Comparison of ENCODE assay signal across 30 cellular contexts in genomic region chr15:76289582-76289981, GRCh38. TPM values are rescaled to one million over a fixed set of nuclear protein-coding genes. Genes with fewer than 3 reads are reported as not detected.
"Had no signal": no experiment of that assay in that cellular context is flagged by ENCODE, and none has a peak within 500 bp of the region (broad histone marks: within the 10 kb centered on the region; RNA-seq: fewer than 3 reads in every experiment).

No MANE protein-coding gene starts in this region.

- FAIRE-seq: islet of Langerhans, pancreas, TTC549, urothelium cell line had no signal

- H3K27ac ChIP-seq: brain microvascular endothelial cell, esophagus muscularis mucosa, gastroesophageal sphincter, pancreas, psoas muscle, right atrium auricular region, tibial nerve had no signal

- H3K4me1 ChIP-seq: pancreas had no signal

- DNase-seq: activated B cell treated with CpG ODN at 0.5 μM for 24 hours; activated CD4-positive, alpha-beta T cell treated with anti-CD3 and anti-CD28 coated beads for 36 hours; activated CD4-positive, alpha-beta T cell treated with anti-CD3 and anti-CD28 coated beads, Interleukin-2, amount 50 U/mL, for 4 hours; activated CD8-positive, alpha-beta memory T cell treated with anti-CD3 and anti-CD28 coated beads for 24 hours; activated CD8-positive, alpha-beta memory T cell treated with anti-CD3 and anti-CD28 coated beads, Interleukin-2, amount 50 U/mL, for 4 hours; activated naive CD4-positive, alpha-beta T cell treated with anti-CD3 and anti-CD28 coated beads for 36 hours; activated T-cell treated with anti-CD3 and anti-CD28 coated beads, Interleukin-2, amount 50 U/mL, for 24 hours; aorta; brain microvascular endothelial cell; caudate nucleus; effector memory CD8-positive, alpha-beta T cell; head of caudate nucleus; hypothalamus; left cardiac atrium; nephron progenitor cell; pancreas; psoas muscle; stimulated activated CD4-positive, alpha-beta T cell treated with anti-CD3 and anti-CD28 coated beads, Interleukin-12 subunit alpha, Interleukin-12 subunit beta, amount 100 ng/mL, for 4 hours; stimulated activated naive CD8-positive, alpha-beta T cell treated with anti-CD3 and anti-CD28 coated beads, Interleukin-15, amount 100 ng/mL, for 72 hours; T-cell had no signal

- H3K9me3 ChIP-seq: esophagus muscularis mucosa, gastroesophageal sphincter, pancreas, psoas muscle, right atrium auricular region, tibial nerve had no signal

- H3K27me3 ChIP-seq: brain microvascular endothelial cell, esophagus muscularis mucosa, gastroesophageal sphincter, pancreas, right atrium auricular region, tibial nerve had no signal

- ATAC-seq: activated CD4-positive, alpha-beta T cell treated with anti-CD3 and anti-CD28 coated beads for 36 hours; effector memory CD8-positive, alpha-beta T cell; gastroesophageal sphincter; left cardiac atrium; pancreas; psoas muscle; stimulated activated naive CD8-positive, alpha-beta T cell treated with anti-CD3 and anti-CD28 coated beads, Interleukin-15, amount 100 ng/mL, for 72 hours; T-cell had no signal

- H3K36me3 ChIP-seq: pancreas had no signal

- H3K9me3 Mint-ChIP-seq: activated naive CD4-positive, alpha-beta T cell treated with anti-CD3 and anti-CD28 coated beads for 36 hours; activated T-cell treated with anti-CD3 and anti-CD28 coated beads, Interleukin-2, amount 50 U/mL, for 24 hours; memory B cell; nephron progenitor cell; stimulated activated naive CD8-positive, alpha-beta T cell treated with anti-CD3 and anti-CD28 coated beads, Interleukin-15, amount 100 ng/mL, for 72 hours; T-cell; T-helper 2 cell treated with Interferon-gamma antibody and Interleukin-4, amounts not matched to agents 5 μg/mL and 100 μg/mL, for 36 hours had no signal

- H3K4me3 ChIP-seq: esophagus muscularis mucosa, gastroesophageal sphincter, pancreas, psoas muscle, right atrium auricular region, tibial nerve had no signal

- H3K4me3 Mint-ChIP-seq: activated B cell treated with CpG ODN at 0.5 μM for 24 hours; activated CD4-positive, alpha-beta T cell treated with anti-CD3 and anti-CD28 coated beads for 36 hours; activated naive CD4-positive, alpha-beta T cell treated with anti-CD3 and anti-CD28 coated beads for 36 hours; activated T-cell treated with anti-CD3 and anti-CD28 coated beads, Interleukin-2, amount 50 U/mL, for 24 hours; effector memory CD8-positive, alpha-beta T cell; memory B cell; nephron progenitor cell; stimulated activated naive CD8-positive, alpha-beta T cell treated with anti-CD3 and anti-CD28 coated beads, Interleukin-15, amount 100 ng/mL, for 72 hours; T-cell; T-helper 2 cell treated with Interferon-gamma antibody and Interleukin-4, amounts not matched to agents 5 μg/mL and 100 μg/mL, for 36 hours had no signal

- H3K27me3 Mint-ChIP-seq: activated B cell treated with CpG ODN at 0.5 μM for 24 hours; activated CD4-positive, alpha-beta T cell treated with anti-CD3 and anti-CD28 coated beads for 36 hours; activated T-cell treated with anti-CD3 and anti-CD28 coated beads, Interleukin-2, amount 50 U/mL, for 24 hours; effector memory CD8-positive, alpha-beta T cell; memory B cell; stimulated activated naive CD8-positive, alpha-beta T cell treated with anti-CD3 and anti-CD28 coated beads, Interleukin-15, amount 100 ng/mL, for 72 hours; T-cell had no signal

- H3K27ac Mint-ChIP-seq: activated B cell treated with CpG ODN at 0.5 μM for 24 hours; activated CD4-positive, alpha-beta T cell treated with anti-CD3 and anti-CD28 coated beads for 36 hours; activated naive CD4-positive, alpha-beta T cell treated with anti-CD3 and anti-CD28 coated beads for 36 hours; activated T-cell treated with anti-CD3 and anti-CD28 coated beads, Interleukin-2, amount 50 U/mL, for 24 hours; effector memory CD8-positive, alpha-beta T cell; memory B cell; stimulated activated naive CD8-positive, alpha-beta T cell treated with anti-CD3 and anti-CD28 coated beads, Interleukin-15, amount 100 ng/mL, for 72 hours; T-helper 2 cell treated with Interferon-gamma antibody and Interleukin-4, amounts not matched to agents 5 μg/mL and 100 μg/mL, for 36 hours had no signal

RNA-seq across cellular contexts. Expression of gene ISL2, which starts 47.0 kb away (rescaled TPM):
- total RNA-seq: activated naive CD4-positive, alpha-beta T cell treated with anti-CD3 and anti-CD28 coated beads for 36 hours; aorta; endothelial cell of umbilical vein; left cardiac atrium; psoas muscle; right atrium auricular region; tibial nerve had no signal
- polyA plus RNA-seq: aorta, psoas muscle had no signal
